29 cellular contexts compared by ENCODE assay signal in the genomic region with DNA sequence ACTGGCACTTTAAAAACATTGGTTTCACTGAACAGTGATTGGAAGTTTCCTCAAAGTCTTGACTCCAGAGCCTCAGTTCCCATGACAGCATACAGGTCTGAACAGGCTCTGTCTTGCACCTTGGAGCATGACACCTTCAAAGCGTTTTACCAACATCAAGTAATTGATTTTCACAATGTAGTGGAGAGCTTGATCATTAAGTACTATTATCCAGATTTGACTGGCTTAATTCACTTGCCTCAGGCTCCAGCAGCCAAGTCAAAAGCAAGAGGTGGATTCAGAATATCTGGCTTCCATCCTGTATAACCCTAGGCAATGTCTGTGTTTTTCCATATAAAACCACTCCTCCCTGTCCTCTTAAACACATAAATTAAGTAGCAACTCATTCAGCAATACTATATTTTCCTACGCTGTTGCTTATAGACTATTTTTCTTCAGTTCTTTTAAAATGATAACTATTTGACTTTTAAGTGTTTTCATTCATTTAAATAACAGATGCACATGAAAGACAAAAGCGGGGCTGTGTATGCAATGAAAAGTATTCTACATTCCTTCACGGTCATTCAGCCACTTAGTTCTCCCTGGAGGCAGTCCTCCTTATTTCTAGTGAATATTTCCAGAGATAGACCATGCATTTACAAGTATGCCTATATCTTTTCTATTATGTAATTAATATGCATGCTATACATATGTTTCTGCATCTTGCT.
A peak's percentile ranks its signal among the peaks of the same experiment; 100 is the strongest.
DNase-seq lines count a peak whose midpoint lies in the region; TF ChIP-seq lines count a peak whose summit lies in the region.
"Had no signal": no experiment of that assay in that cellular context is flagged by ENCODE, and none has a peak within 500 bp of the region (broad histone marks: within the 10 kb centered on the region; RNA-seq: fewer than 3 reads in every experiment).

No MANE protein-coding gene starts in this region.

- no TSS peak for BruUV-seq in Caco-2 (replicated peaks; lab: Mats Ljungman, UMichigan)

- H3K4me1 ChIP-seq in Caco-2: peaks cover 33% of the 10 kb centered on the region
- H3K4me1 ChIP-seq: left lung, thyroid gland had no signal

- H3K27ac Mint-ChIP-seq in Caco-2 (ENCODE audit: unreplicated experiment) (peak overlapping the region; percentile 60), brain (peak overlapping the region in 4 of 5 experiments; percentile 1 to 80 (median 42))
- H3K27ac Mint-ChIP-seq in activated naive CD8-positive, alpha-beta T cell treated with anti-CD3 and anti-CD28 coated beads for 36 hours: no peak overlapping the region
- H3K27ac Mint-ChIP-seq: activated CD4-positive, alpha-beta memory T cell treated with anti-CD3 and anti-CD28 coated beads, Interleukin-2, amount 10 ng/mL, durations not matched to agents 7 days and 5 days; activated naive CD4-positive, alpha-beta T cell treated with anti-CD3 and anti-CD28 coated beads for 36 hours; activated T-helper 1 cell treated with anti-CD3 and anti-CD28 coated beads, Interleukin-12 subunit alpha, Interleukin-12 subunit beta, Interleukin-2, Interleukin-4 antibody, amounts not matched to agents 30 ng/mL and 10 ng/mL and 1 ng/mL, durations not matched to agents 14 hours and 24 hours and 36 hours; CD4-positive, alpha-beta T cell; immature natural killer cell; T-helper 17 cell had no signal

- CTCF ChIA-PET in Caco-2 (lab: Charles Lee): no interaction called here

- H3K4me3 Mint-ChIP-seq in Caco-2 (ENCODE audit: unreplicated experiment) (no peak overlapping the region), brain (no peak overlapping the region)
- no peak overlapping the region for H3K4me3 Mint-ChIP-seq in activated naive CD8-positive, alpha-beta T cell treated with anti-CD3 and anti-CD28 coated beads for 36 hours
- H3K4me3 Mint-ChIP-seq: activated CD4-positive, alpha-beta memory T cell treated with anti-CD3 and anti-CD28 coated beads, Interleukin-2, amount 10 ng/mL, durations not matched to agents 7 days and 5 days; activated naive CD4-positive, alpha-beta T cell treated with anti-CD3 and anti-CD28 coated beads for 36 hours; activated T-helper 1 cell treated with anti-CD3 and anti-CD28 coated beads, Interleukin-12 subunit alpha, Interleukin-12 subunit beta, Interleukin-2, Interleukin-4 antibody, amounts not matched to agents 30 ng/mL and 10 ng/mL and 1 ng/mL, durations not matched to agents 14 hours and 24 hours and 36 hours; CD4-positive, alpha-beta T cell; immature natural killer cell; T-helper 17 cell had no signal

- POLR2A ChIA-PET in Caco-2 (lab: Charles Lee): no interaction called here

- H3K4me3 ChIP-seq in Caco-2 (ENCODE audit: low read depth, low read length): no peak overlapping the region
- H3K4me3 ChIP-seq: left lung, thyroid gland had no signal

- peaks cover 17% of the 10 kb centered on the region for H3K4me1 Mint-ChIP-seq in Caco-2 (ENCODE audit: low read depth, unreplicated experiment)
- H3K4me1 Mint-ChIP-seq in brain: peaks cover 24% of the 10 kb centered on the region
- no peaks in the 10 kb centered on the region for H3K4me1 Mint-ChIP-seq in activated naive CD8-positive, alpha-beta T cell treated with anti-CD3 and anti-CD28 coated beads for 36 hours
- H3K4me1 Mint-ChIP-seq: activated CD4-positive, alpha-beta memory T cell treated with anti-CD3 and anti-CD28 coated beads, Interleukin-2, amount 10 ng/mL, durations not matched to agents 7 days and 5 days; immature natural killer cell; T-helper 17 cell had no signal

- no peaks in the 10 kb centered on the region for H3K9me3 ChIP-seq in Caco-2
- H3K9me3 ChIP-seq: left lung, neutrophil, SK-N-SH, thyroid gland had no signal

- TF ChIP-seq CTCF in Caco-2 (IDR thresholded peaks at IDR 0.05; ENCODE audit: insufficient read depth in 1 of 2, low read depth in 1 of 2, low read length in 1 of 2, severe bottlenecking in 1 of 2, unreplicated experiment in 1 of 2) (no peak), brain (conservative IDR thresholded peaks at IDR 0.05) (no peak)

- no peaks in the 10 kb centered on the region for H3K27me3 Mint-ChIP-seq in Caco-2 (ENCODE audit: insufficient read depth, unreplicated experiment)
- H3K27me3 Mint-ChIP-seq in brain: peaks cover 4% of the 10 kb centered on the region
- H3K27me3 Mint-ChIP-seq in activated naive CD8-positive, alpha-beta T cell treated with anti-CD3 and anti-CD28 coated beads for 36 hours: peaks cover 4% of the 10 kb centered on the region
- H3K27me3 Mint-ChIP-seq: activated CD4-positive, alpha-beta memory T cell treated with anti-CD3 and anti-CD28 coated beads, Interleukin-2, amount 10 ng/mL, durations not matched to agents 7 days and 5 days had no signal

- H3K36me3 ChIP-seq in Caco-2 (ENCODE audit: control insufficient read depth, insufficient read depth, low read length): no peaks in the 10 kb centered on the region
- H3K36me3 ChIP-seq: left lung, neutrophil, thyroid gland had no signal

- intact Hi-C loops in Caco-2 (cut with micrococcal nuclease; ENCODE audit: unreplicated experiment): no loop called here

- no peaks in the 10 kb centered on the region for H3K27me3 ChIP-seq in Caco-2 (replicated peaks; ENCODE audit: control insufficient read depth, insufficient read depth, low read length)
- H3K27me3 ChIP-seq: left lung, neutrophil, thyroid gland had no signal

- H3K36me3 Mint-ChIP-seq in Caco-2 (ENCODE audit: insufficient read depth, unreplicated experiment) (no peaks in the 10 kb centered on the region), brain (no peaks in the 10 kb centered on the region)
- no peaks in the 10 kb centered on the region for H3K36me3 Mint-ChIP-seq in activated naive CD8-positive, alpha-beta T cell treated with anti-CD3 and anti-CD28 coated beads for 36 hours
- H3K36me3 Mint-ChIP-seq: immature natural killer cell had no signal

- peaks cover 20% of the 10 kb centered on the region for H3K9me3 Mint-ChIP-seq in Caco-2 (ENCODE audit: unreplicated experiment)
- H3K9me3 Mint-ChIP-seq in brain: no peaks in the 10 kb centered on the region
- no peaks in the 10 kb centered on the region for H3K9me3 Mint-ChIP-seq in activated naive CD8-positive, alpha-beta T cell treated with anti-CD3 and anti-CD28 coated beads for 36 hours
- H3K9me3 Mint-ChIP-seq: activated CD4-positive, alpha-beta memory T cell treated with anti-CD3 and anti-CD28 coated beads, Interleukin-2, amount 10 ng/mL, durations not matched to agents 7 days and 5 days; activated naive CD4-positive, alpha-beta T cell treated with anti-CD3 and anti-CD28 coated beads for 36 hours; activated T-helper 1 cell treated with anti-CD3 and anti-CD28 coated beads, Interleukin-12 subunit alpha, Interleukin-12 subunit beta, Interleukin-2, Interleukin-4 antibody, amounts not matched to agents 30 ng/mL and 10 ng/mL and 1 ng/mL, durations not matched to agents 14 hours and 24 hours and 36 hours; CD4-positive, alpha-beta T cell; immature natural killer cell had no signal

- DNase-seq in Caco-2 (no peak), NCI-H1105 treated with DMSO at 0.1 percent for 48 hours (lab: John Stamatoyannopoulos, UW) (peak; percentile 75), left kidney (ENCODE audit: low read depth, low spot score) (peak; percentile 62), T-helper 9 cell (no peak), AML-193 (lab: John Stamatoyannopoulos, UW) (no peak)
- DNase-seq in activated naive CD4-positive, alpha-beta T cell treated with anti-CD3 and anti-CD28 coated beads, Interleukin-2, amount 50 U/mL, for 16 hours: no peak
- DNase-seq in activated naive CD8-positive, alpha-beta T cell treated with anti-CD3 and anti-CD28 coated beads for 36 hours: no peak
- DNase-seq: activated CD4-positive, alpha-beta memory T cell treated with anti-CD3 and anti-CD28 coated beads, Interleukin-2, amount 10 ng/mL, durations not matched to agents 7 days and 5 days; activated CD4-positive, alpha-beta T cell treated with anti-CD3 and anti-CD28 coated beads for 1 hour; activated CD8-positive, alpha-beta memory T cell treated with anti-CD3 and anti-CD28 coated beads, Interleukin-2, amount 50 U/mL, for 4 hours; activated naive CD4-positive, alpha-beta T cell treated with anti-CD3 and anti-CD28 coated beads for 36 hours; amniotic stem cell; CD4-positive, alpha-beta T cell; EL; immature natural killer cell; left lung; NCI-H1436; NCI-H2081 treated with DMSO at 0.1 percent for 48 hours; NCI-H446 treated with DMSO at 0.1 percent for 48 hours; NCI-H774; RPMI8226; SK-N-SH; stimulated activated CD4-positive, alpha-beta T cell treated with anti-CD3 and anti-CD28 coated beads, Interleukin-12 subunit alpha, Interleukin-12 subunit beta, amount 100 ng/mL, for 4 hours; stimulated activated CD4-positive, alpha-beta T cell treated with anti-CD3 and anti-CD28 coated beads, Interleukin-2, amount 100 ng/mL, for 48 hours; T-helper 17 cell; thyroid gland had no signal

Comparison
In these comparisons a context has a peak if more than half of its experiments do, and no peak if none do; other contexts are left out.
1. DNase-seq: peak in NCI-H1105 treated with DMSO at 0.1 percent for 48 hours (single experiment) and left kidney (single experiment); none in Caco-2 (0 of 2), activated naive CD4-positive, alpha-beta T cell treated with anti-CD3 and anti-CD28 coated beads, Interleukin-2, amount 50 U/mL, for 16 hours (single experiment), T-helper 9 cell (single experiment), activated naive CD8-positive, alpha-beta T cell treated with anti-CD3 and anti-CD28 coated beads for 36 hours (single experiment) and AML-193 (0 of 2).